Comparison of ENCODE assay signal across 16 cellular contexts in the genomic region with DNA sequence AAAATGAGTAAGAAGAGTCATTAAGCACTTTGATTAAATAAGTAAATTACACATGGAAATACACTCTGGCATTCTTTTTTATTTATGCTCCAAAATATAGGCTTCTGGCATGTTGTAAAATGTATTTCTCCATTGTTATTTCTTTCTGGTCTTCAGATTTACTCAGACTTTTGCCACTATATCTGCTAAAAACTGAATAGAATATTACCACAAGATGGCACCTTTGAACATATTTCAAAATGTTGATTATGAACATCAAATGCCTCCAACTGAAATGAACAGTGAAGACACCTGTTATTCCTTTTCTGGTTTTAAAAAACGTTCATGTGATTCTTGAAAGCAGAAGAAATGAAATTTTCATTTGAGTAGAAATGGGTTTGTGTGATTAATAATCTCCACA. TPM values are rescaled to one million over a fixed set of nuclear protein-coding genes. Genes with fewer than 3 reads are reported as not detected.
A peak's percentile ranks its signal among the peaks of the same experiment; 100 is the strongest.
DNase-seq lines count a peak whose midpoint lies in the region; ATAC-seq and TF ChIP-seq lines count a peak whose summit lies in the region.
"Had no signal": no experiment of that assay in that cellular context is flagged by ENCODE, and none has a peak within 500 bp of the region (broad histone marks: within the 10 kb centered on the region; RNA-seq: fewer than 3 reads in every experiment).

No MANE protein-coding gene starts in this region.

- H3K27ac ChIP-seq in left ventricle myocardium inferior (replicated peaks), result no peak overlapping the region
- H3K27ac ChIP-seq: BLaER1 treated with 17β-estradiol and CSF1 and Interleukin-3, amounts not matched to agents 10 nM and 100 nM; parathyroid adenoma had no signal

- ATAC-seq in left cardiac atrium, result no peak
- ATAC-seq in HG03025 (IDR thresholded peaks at IDR 0.05; ENCODE audit: low FRiP score, unreplicated experiment), result no peak
- ATAC-seq in GM18511 (IDR thresholded peaks at IDR 0.05; ENCODE audit: unreplicated experiment), result no peak
- no peak for ATAC-seq in GM19467 (IDR thresholded peaks at IDR 0.05; ENCODE audit: unreplicated experiment)

- no peaks in the 10 kb centered on the region for H3K9me3 ChIP-seq in left ventricle myocardium inferior (replicated peaks)
- H3K9me3 ChIP-seq: BLaER1 treated with 17β-estradiol and CSF1 and Interleukin-3, amounts not matched to agents 10 nM and 100 nM had no signal

- intact Hi-C loops in left ventricle myocardium inferior (cut with micrococcal nuclease), result loop anchor here (5.0 kb wide), 1 partner anchor 380 kb away; no protein-coding TSS in a partner anchor
- intact Hi-C loops in left cardiac atrium (cut with DNase I), result no loop called here

- TF ChIP-seq CTCF in left ventricle myocardium inferior (IDR thresholded peaks at IDR 0.05; ENCODE audit: borderline replicate concordance), result peak; percentile 27

- H3K4me3 ChIP-seq in left ventricle myocardium inferior, result no peak overlapping the region
- H3K4me3 ChIP-seq: BLaER1 treated with 17β-estradiol and CSF1 and Interleukin-3, amounts not matched to agents 10 nM and 100 nM had no signal

- H3K36me3 ChIP-seq in left ventricle myocardium inferior, result no peaks in the 10 kb centered on the region
- H3K36me3 ChIP-seq: BLaER1 treated with 17β-estradiol and CSF1 and Interleukin-3, amounts not matched to agents 10 nM and 100 nM had no signal

- no peak for DNase-seq in left ventricle myocardium inferior
- no peak for DNase-seq in left cardiac atrium
- DNase-seq in NCI-H2227 (lab: John Stamatoyannopoulos, UW; ENCODE audit: unreplicated experiment), result peak; percentile 2
- peak; percentile 20 for DNase-seq in cerebellum (ENCODE audit: low spot score)
- DNase-seq in activated T-cell treated with anti-CD3 and anti-CD28 coated beads, Interleukin-2, amount 50 U/mL, for 48 hours, result no peak
- DNase-seq: activated CD4-positive, alpha-beta T cell treated with anti-CD3 and anti-CD28 coated beads, Interleukin-2, amount 10 ng/mL, durations not matched to agents 7 days and 5 days; activated T-cell treated with anti-CD3 and anti-CD28 coated beads, Interleukin-2, amount 50 U/mL, for 24 hours; NCI-H226; Right ventricle myocardium superior had no signal

- H3K4me1 ChIP-seq in left ventricle myocardium inferior, result peaks cover 8% of the 10 kb centered on the region
- H3K4me1 ChIP-seq: BLaER1 treated with 17β-estradiol and CSF1 and Interleukin-3, amounts not matched to agents 10 nM and 100 nM; parathyroid adenoma had no signal

- H3K27me3 ChIP-seq in left ventricle myocardium inferior (ENCODE audit: low read depth), result no peaks in the 10 kb centered on the region
- H3K27me3 ChIP-seq: BLaER1 treated with 17β-estradiol and CSF1 and Interleukin-3, amounts not matched to agents 10 nM and 100 nM had no signal

RNA-seq across cellular contexts. Expression of a gene that starts 23.6 kb away (rescaled TPM):
- total RNA-seq in left ventricle myocardium inferior, result 74.1 TPM
- total RNA-seq in left cardiac atrium, result 10 to 100 TPM; 31.0 to 32.8 TPM
- total RNA-seq in cerebellum, result 4.0 TPM
- total RNA-seq: activated CD4-positive, alpha-beta T cell treated with anti-CD3 and anti-CD28 coated beads, Interleukin-2, amount 10 ng/mL, durations not matched to agents 7 days and 5 days; glomerular endothelial cell; LHCN-M2 had no signal

RNA-seq across cellular contexts. Expression of a gene that starts 58.0 kb away (rescaled TPM):
- total RNA-seq in left ventricle myocardium inferior, result 2.6 TPM
- 1 to 10 TPM; 3.8 to 4.7 TPM for total RNA-seq in left cardiac atrium
- 13.3 TPM for total RNA-seq in cerebellum
- total RNA-seq: activated CD4-positive, alpha-beta T cell treated with anti-CD3 and anti-CD28 coated beads, Interleukin-2, amount 10 ng/mL, durations not matched to agents 7 days and 5 days had no signal

Comparison
In these comparisons a context has a peak if more than half of its experiments do, and no peak if none do; other contexts are left out.
1. DNase-seq: peak in NCI-H2227 (single experiment) and cerebellum (single experiment); none in left ventricle myocardium inferior (single experiment), left cardiac atrium (single experiment) and activated T-cell treated with anti-CD3 and anti-CD28 coated beads, Interleukin-2, amount 50 U/mL, for 48 hours (0 of 2).